Comparison of ENCODE assay signal across 12 cellular contexts in genomic region chr20:1870792-1871550, GRCh38. TPM values are rescaled to one million over a fixed set of nuclear protein-coding genes. Genes with fewer than 3 reads are reported as not detected.
DNase-seq lines count a peak whose midpoint lies in the region; ATAC-seq and TF ChIP-seq lines count a peak whose summit lies in the region.
"Had no signal": no experiment of that assay in that cellular context is flagged by ENCODE, and none has a peak within 500 bp of the region (broad histone marks: within the 10 kb centered on the region; RNA-seq: fewer than 3 reads in every experiment).

No MANE protein-coding gene starts in this region.

- no peaks in the 10 kb centered on the region for H3K36me3 ChIP-seq in mucosa of descending colon (ENCODE audit: low read depth)
- H3K36me3 ChIP-seq in gastrocnemius medialis, result no peaks in the 10 kb centered on the region

- H3K4me1 ChIP-seq in mucosa of descending colon (ENCODE audit: low read depth) (no peaks in the 10 kb centered on the region), gastrocnemius medialis (no peaks in the 10 kb centered on the region)

- TF ChIP-seq POLR2A in NB4 (IDR thresholded peaks at IDR 0.05; ENCODE audit: extremely low read depth, insufficient read length) (no peak), gastrocnemius medialis (IDR thresholded peaks at IDR 0.05) (no peak)

- H3K27ac ChIP-seq in gastrocnemius medialis, result no peak overlapping the region
- H3K27ac ChIP-seq: KMS-11, PC-9 had no signal

- intact Hi-C loops in mucosa of descending colon (cut with DNase I, micrococcal nuclease) (no loop called here), left cardiac atrium (cut with DNase I) (no loop called here), gastrocnemius medialis (cut with DNase I; ENCODE audit: low total_unique reads) (no loop called here)

- DNase-seq in NB4 (ENCODE audit: low read depth), result peak; percentile 84
- peak in 1 of 3 donors; percentile 53 for DNase-seq in mucosa of descending colon
- DNase-seq in NCI-H1105 (lab: John Stamatoyannopoulos, UW), result no peak
- no peak for DNase-seq in left cardiac atrium
- DNase-seq in gastrocnemius medialis, result no peak
- no peak for DNase-seq in epidermal melanocyte (ENCODE audit: insufficient read length, low spot score)
- DNase-seq: cortex of kidney, DMS53, PC-9 had no signal

- H3K9me3 ChIP-seq in mucosa of descending colon (no peaks in the 10 kb centered on the region), gastrocnemius medialis (no peaks in the 10 kb centered on the region)

- TF ChIP-seq CTCF in NB4 (IDR thresholded peaks at IDR 0.05; ENCODE audit: low read depth, low read length), result no peak
- TF ChIP-seq CTCF in mucosa of descending colon (IDR thresholded peaks at IDR 0.05), result no peak
- no peak for TF ChIP-seq CTCF in gastrocnemius medialis (IDR thresholded peaks at IDR 0.05 in 4 of 5, conservative IDR thresholded peaks at IDR 0.05 in 1 of 5)

- ATAC-seq in GM18519 (IDR thresholded peaks at IDR 0.05; ENCODE audit: low FRiP score, unreplicated experiment), result peak; percentile 51
- ATAC-seq in HG02798 (IDR thresholded peaks at IDR 0.05; ENCODE audit: poor library complexity, unreplicated experiment), result peak; percentile 35
- ATAC-seq in mucosa of descending colon, result peak; percentile 16
- no peak for ATAC-seq in left cardiac atrium
- no peak for ATAC-seq in gastrocnemius medialis

- in situ Hi-C loops in gastrocnemius medialis (cut with MboI; ENCODE audit: low sequenced_read_pairs in 4 of 4), result no loop called here

- no peaks in the 10 kb centered on the region for H3K27me3 ChIP-seq in gastrocnemius medialis

- no peak overlapping the region for H3K4me3 ChIP-seq in NB4 (ENCODE audit: low read depth, low read length)
- H3K4me3 ChIP-seq in mucosa of descending colon, result no peak overlapping the region
- H3K4me3 ChIP-seq in gastrocnemius medialis, result no peak overlapping the region
- H3K4me3 ChIP-seq: PC-9 had no signal

RNA-seq across cellular contexts. Expression of gene SIRPA, which starts 24.2 kb away (rescaled TPM):
- total RNA-seq in mucosa of descending colon, result 10 to 100 TPM in 2 of 3 donors, 1 to 10 TPM in 1; 7.6 to 24.4 (median 14.1) TPM
- total RNA-seq in left cardiac atrium, result 10 to 100 TPM; 38.4 to 46.2 TPM
- total RNA-seq in gastrocnemius medialis, result 10 to 100 TPM; 14.6 to 62.0 (median 20.6) TPM

Comparison
In these comparisons a context has a peak if more than half of its experiments do, and no peak if none do; other contexts are left out.
1. ATAC-seq: peak in GM18519 (single experiment), HG02798 (single experiment) and mucosa of descending colon (single experiment); none in left cardiac atrium (0 of 2) and gastrocnemius medialis (0 of 2).